17 cellular contexts compared by ENCODE assay signal in genomic region chr11:134144744-134145143, GRCh38.
DNase-seq lines count a peak whose midpoint lies in the region; ATAC-seq and TF ChIP-seq lines count a peak whose summit lies in the region.
"Had no signal": no experiment of that assay in that cellular context is flagged by ENCODE, and none has a peak within 500 bp of the region (broad histone marks: within the 10 kb centered on the region; RNA-seq: fewer than 3 reads in every experiment).

No MANE protein-coding gene starts in this region.

- CTCF ChIA-PET in activated naive CD4-positive, alpha-beta T cell treated with anti-CD3 and anti-CD28 coated beads for 36 hours (lab: Charles Lee), result interaction anchor here (0.6 kb wide), 1 partner anchor 135 kb away, joined by 3 read pairs; no protein-coding TSS in a partner anchor

- H3K4me1 Mint-ChIP-seq in activated naive CD4-positive, alpha-beta T cell treated with anti-CD3 and anti-CD28 coated beads, Interleukin-2, amount 50 U/mL, for 24 hours, result peaks cover 6% of the 10 kb centered on the region
- H3K4me1 Mint-ChIP-seq in activated naive CD4-positive, alpha-beta T cell treated with anti-CD3 and anti-CD28 coated beads for 36 hours (ENCODE audit: low read depth), result peaks cover under 1% of the 10 kb centered on the region
- H3K4me1 Mint-ChIP-seq in T-helper 17 cell (peaks cover 13% of the 10 kb centered on the region), endothelial cell (ENCODE audit: unreplicated experiment) (peaks cover 42% of the 10 kb centered on the region)
- H3K4me1 Mint-ChIP-seq in stimulated activated naive B cell treated with anti-CD40 and anti-IgM and Interleukin-4, amounts not matched to agents 10 μg/mL and 1 μg/mL and 100 μg/mL, for 72 hours, result peaks cover 0 to 5% of the 10 kb centered on the region in 2 donors

- peaks cover 6% of the 10 kb centered on the region for H3K36me3 Mint-ChIP-seq in activated naive CD4-positive, alpha-beta T cell treated with anti-CD3 and anti-CD28 coated beads, Interleukin-2, amount 50 U/mL, for 24 hours
- peaks cover 3% of the 10 kb centered on the region for H3K36me3 Mint-ChIP-seq in activated naive CD4-positive, alpha-beta T cell treated with anti-CD3 and anti-CD28 coated beads for 36 hours (ENCODE audit: low read depth)
- H3K36me3 Mint-ChIP-seq in T-helper 17 cell (ENCODE audit: low read depth) (peaks cover 3% of the 10 kb centered on the region), endothelial cell (ENCODE audit: low read depth, unreplicated experiment) (peaks cover 76% of the 10 kb centered on the region)
- peaks cover 24 to 31% of the 10 kb centered on the region in 2 donors for H3K36me3 Mint-ChIP-seq in stimulated activated naive B cell treated with anti-CD40 and anti-IgM and Interleukin-4, amounts not matched to agents 10 μg/mL and 1 μg/mL and 100 μg/mL, for 72 hours

- ATAC-seq in T-helper 17 cell (no peak), HG03520 (IDR thresholded peaks at IDR 0.05; ENCODE audit: unreplicated experiment) (no peak)
- no peak for ATAC-seq in stimulated activated naive B cell treated with anti-CD40 and anti-IgM and Interleukin-4, amounts not matched to agents 10 μg/mL and 1 μg/mL and 100 μg/mL, for 72 hours (replicated peaks)
- ATAC-seq: A549 had no signal

- no peaks in the 10 kb centered on the region for H3K9me3 Mint-ChIP-seq in activated naive CD4-positive, alpha-beta T cell treated with anti-CD3 and anti-CD28 coated beads, Interleukin-2, amount 50 U/mL, for 24 hours
- H3K9me3 Mint-ChIP-seq in activated naive CD4-positive, alpha-beta T cell treated with anti-CD3 and anti-CD28 coated beads for 36 hours, result no peaks in the 10 kb centered on the region
- no peaks in the 10 kb centered on the region for H3K9me3 Mint-ChIP-seq in endothelial cell (ENCODE audit: unreplicated experiment)
- H3K9me3 Mint-ChIP-seq in stimulated activated naive B cell treated with anti-CD40 and anti-IgM and Interleukin-4, amounts not matched to agents 10 μg/mL and 1 μg/mL and 100 μg/mL, for 72 hours, result no peaks in the 10 kb centered on the region

- no peaks in the 10 kb centered on the region for H3K27me3 Mint-ChIP-seq in activated naive CD4-positive, alpha-beta T cell treated with anti-CD3 and anti-CD28 coated beads, Interleukin-2, amount 50 U/mL, for 24 hours
- H3K27me3 Mint-ChIP-seq in activated naive CD4-positive, alpha-beta T cell treated with anti-CD3 and anti-CD28 coated beads for 36 hours (ENCODE audit: low read depth), result no peaks in the 10 kb centered on the region
- H3K27me3 Mint-ChIP-seq in T-helper 17 cell (no peaks in the 10 kb centered on the region), endothelial cell (ENCODE audit: unreplicated experiment) (peaks cover 12% of the 10 kb centered on the region)
- H3K27me3 Mint-ChIP-seq in stimulated activated naive B cell treated with anti-CD40 and anti-IgM and Interleukin-4, amounts not matched to agents 10 μg/mL and 1 μg/mL and 100 μg/mL, for 72 hours, result no peaks in the 10 kb centered on the region

- no peak for TF ChIP-seq CTCF in endothelial cell (IDR thresholded peaks at IDR 0.05; ENCODE audit: unreplicated experiment)

- no peak for DNase-seq in activated naive CD4-positive, alpha-beta T cell treated with anti-CD3 and anti-CD28 coated beads for 36 hours
- DNase-seq in T-helper 17 cell (no peak), endothelial cell (ENCODE audit: low spot score) (no peak), NCI-H510A (lab: John Stamatoyannopoulos, UW) (no peak), NCI-H446 treated with DMSO at 0.1 percent for 48 hours (lab: John Stamatoyannopoulos, UW) (no peak)
- no peak for DNase-seq in stimulated activated naive B cell treated with anti-CD40 and anti-IgM and Interleukin-4, amounts not matched to agents 10 μg/mL and 1 μg/mL and 100 μg/mL, for 72 hours
- DNase-seq: Karpas-422, NCI-H1417 treated with DMSO at 0.1 percent for 48 hours, NCI-H2029, NCI-H2171, NCI-H748 treated with DMSO at 0.1 percent for 48 hours, OCI-M1, SHP77 had no signal

- H3K27ac Mint-ChIP-seq in activated naive CD4-positive, alpha-beta T cell treated with anti-CD3 and anti-CD28 coated beads, Interleukin-2, amount 50 U/mL, for 24 hours, result peak overlapping the region; percentile 26
- no peak overlapping the region for H3K27ac Mint-ChIP-seq in activated naive CD4-positive, alpha-beta T cell treated with anti-CD3 and anti-CD28 coated beads for 36 hours
- H3K27ac Mint-ChIP-seq in T-helper 17 cell (peak overlapping the region; percentile 59), endothelial cell (ENCODE audit: unreplicated experiment) (peak overlapping the region; percentile 64)
- peak overlapping the region; percentile 52 for H3K27ac Mint-ChIP-seq in stimulated activated naive B cell treated with anti-CD40 and anti-IgM and Interleukin-4, amounts not matched to agents 10 μg/mL and 1 μg/mL and 100 μg/mL, for 72 hours

- intact Hi-C loops in activated naive CD4-positive, alpha-beta T cell treated with anti-CD3 and anti-CD28 coated beads for 36 hours (cut with micrococcal nuclease), result no loop called here

- no peak overlapping the region for H3K4me3 Mint-ChIP-seq in activated naive CD4-positive, alpha-beta T cell treated with anti-CD3 and anti-CD28 coated beads, Interleukin-2, amount 50 U/mL, for 24 hours
- H3K4me3 Mint-ChIP-seq in activated naive CD4-positive, alpha-beta T cell treated with anti-CD3 and anti-CD28 coated beads for 36 hours, result no peak overlapping the region
- H3K4me3 Mint-ChIP-seq in T-helper 17 cell, result no peak overlapping the region
- H3K4me3 Mint-ChIP-seq in endothelial cell (ENCODE audit: unreplicated experiment), result peak overlapping the region; percentile 51
- no peak overlapping the region for H3K4me3 Mint-ChIP-seq in stimulated activated naive B cell treated with anti-CD40 and anti-IgM and Interleukin-4, amounts not matched to agents 10 μg/mL and 1 μg/mL and 100 μg/mL, for 72 hours

- H3K9me3 ChIP-seq in T-helper 17 cell (ENCODE audit: control insufficient read depth, low read length, poor library complexity, severe bottlenecking), result no peaks in the 10 kb centered on the region
- H3K9me3 ChIP-seq: BLaER1 had no signal
